25 cellular contexts compared by ENCODE assay signal in the genomic region with DNA sequence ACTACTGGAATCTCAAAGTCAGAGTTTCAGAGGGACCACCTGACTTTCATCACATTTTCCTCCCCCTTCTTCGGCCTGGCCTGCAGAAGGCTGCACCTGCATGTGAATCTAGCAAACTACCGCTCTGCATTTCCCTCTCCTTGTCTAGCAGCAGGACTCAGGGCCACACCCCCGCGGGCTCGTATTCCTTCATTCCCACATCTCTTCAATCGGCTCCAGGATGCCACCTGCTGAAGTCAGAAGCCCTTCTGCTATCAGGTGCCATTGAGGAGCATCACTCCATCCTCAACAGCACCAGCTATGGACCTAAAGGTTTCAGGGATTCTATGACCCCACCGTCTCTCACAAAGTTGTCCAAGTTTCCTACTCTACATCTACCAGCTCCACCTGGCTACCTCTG.
"Had no signal": no experiment of that assay in that cellular context is flagged by ENCODE, and none has a peak within 500 bp of the region (broad histone marks: within the 10 kb centered on the region; RNA-seq: fewer than 3 reads in every experiment).

No MANE protein-coding gene starts in this region.

- H3K4me3 Mint-ChIP-seq: activated B cell treated with CpG ODN at 0.5 μM for 24 hours; activated CD8-positive, alpha-beta T cell treated with anti-CD3 and anti-CD28 coated beads for 36 hours; activated naive CD4-positive, alpha-beta T cell treated with anti-CD3 and anti-CD28 coated beads, Interleukin-2, amount 50 U/mL, for 24 hours; activated T-cell treated with anti-CD3 and anti-CD28 coated beads, Interleukin-2, amount 50 U/mL, for 4 hours; activated T-helper 17 cell treated with anti-CD3 and anti-CD28 coated beads, Interleukin-2, amount 50 U/mL, for 72 hours; central memory CD8-positive, alpha-beta T cell; memory B cell; natural killer cell treated with Interleukin-12 subunit alpha and Interleukin-12 subunit beta and Interleukin-15 and Interleukin-18, amount 100 ng/mL, for 72 hours had no signal

- H3K27ac ChIP-seq: epithelial cell of prostate, esophagus squamous epithelium, heart right ventricle, ovary, prostate gland, sigmoid colon, transverse colon had no signal

- H3K36me3 Mint-ChIP-seq: natural killer cell treated with Interleukin-12 subunit alpha and Interleukin-12 subunit beta and Interleukin-15 and Interleukin-18, amount 100 ng/mL, for 72 hours had no signal

- H3K27me3 ChIP-seq: esophagus squamous epithelium, heart right ventricle, ovary, sigmoid colon, transverse colon had no signal

- H3K9me3 ChIP-seq: esophagus squamous epithelium, heart right ventricle, ovary, prostate gland, sigmoid colon, transverse colon had no signal

- H3K27ac Mint-ChIP-seq: activated B cell treated with CpG ODN at 0.5 μM for 24 hours; activated CD8-positive, alpha-beta T cell treated with anti-CD3 and anti-CD28 coated beads for 36 hours; activated naive CD4-positive, alpha-beta T cell treated with anti-CD3 and anti-CD28 coated beads, Interleukin-2, amount 50 U/mL, for 24 hours; activated T-helper 17 cell treated with anti-CD3 and anti-CD28 coated beads, Interleukin-2, amount 50 U/mL, for 72 hours; memory B cell had no signal

- H3K27me3 Mint-ChIP-seq: activated B cell treated with CpG ODN at 0.5 μM for 24 hours; activated CD8-positive, alpha-beta T cell treated with anti-CD3 and anti-CD28 coated beads for 36 hours; activated naive CD4-positive, alpha-beta T cell treated with anti-CD3 and anti-CD28 coated beads, Interleukin-2, amount 50 U/mL, for 24 hours; activated T-helper 17 cell treated with anti-CD3 and anti-CD28 coated beads, Interleukin-2, amount 50 U/mL, for 72 hours; central memory CD8-positive, alpha-beta T cell; memory B cell; natural killer cell treated with Interleukin-12 subunit alpha and Interleukin-12 subunit beta and Interleukin-15 and Interleukin-18, amount 100 ng/mL, for 72 hours had no signal

- H3K4me1 Mint-ChIP-seq: activated B cell treated with CpG ODN at 0.5 μM for 24 hours had no signal

- H3K4me2 ChIP-seq: smooth muscle cell had no signal

- H3K4me3 ChIP-seq: esophagus squamous epithelium, heart right ventricle, ovary, prostate gland, sigmoid colon, smooth muscle cell, transverse colon had no signal

- DNase-seq: activated B cell treated with CpG ODN at 0.5 μM for 24 hours; activated CD4-positive, alpha-beta T cell treated with anti-CD3 and anti-CD28 coated beads, Interleukin-2, amount 50 U/mL, for 1 hour; activated CD8-positive, alpha-beta T cell treated with anti-CD3 and anti-CD28 coated beads for 36 hours; activated gamma-delta T cell treated with Interleukin-2 at 50 U/mL for 16 hours; activated T-cell treated with anti-CD3 and anti-CD28 coated beads, Interleukin-2, amount 50 U/mL, for 4 hours; dermis blood vessel endothelial cell; effector CD4-positive, alpha-beta T cell; esophagus squamous epithelium; foreskin melanocyte; heart right ventricle; left cardiac atrium; ovary; sigmoid colon; stimulated activated CD4-positive, alpha-beta T cell treated with anti-CD3 and anti-CD28 coated beads, Interleukin-15, amount 100 ng/mL, for 24 hours; stimulated activated naive CD4-positive, alpha-beta T cell treated with Interleukin-2 at 50 U/mL for 16 hours; T-helper 2 cell; transverse colon had no signal

- H3K36me3 ChIP-seq: ovary, prostate gland, transverse colon had no signal

- H3K9me3 Mint-ChIP-seq: activated B cell treated with CpG ODN at 0.5 μM for 24 hours; activated CD8-positive, alpha-beta T cell treated with anti-CD3 and anti-CD28 coated beads for 36 hours; activated naive CD4-positive, alpha-beta T cell treated with anti-CD3 and anti-CD28 coated beads, Interleukin-2, amount 50 U/mL, for 24 hours; activated T-cell treated with anti-CD3 and anti-CD28 coated beads, Interleukin-2, amount 50 U/mL, for 4 hours; activated T-helper 17 cell treated with anti-CD3 and anti-CD28 coated beads, Interleukin-2, amount 50 U/mL, for 72 hours; central memory CD8-positive, alpha-beta T cell; memory B cell; natural killer cell treated with Interleukin-12 subunit alpha and Interleukin-12 subunit beta and Interleukin-15 and Interleukin-18, amount 100 ng/mL, for 72 hours had no signal

- H3K4me1 ChIP-seq: esophagus squamous epithelium, prostate gland had no signal

- ATAC-seq: activated CD8-positive, alpha-beta T cell treated with anti-CD3 and anti-CD28 coated beads for 36 hours; activated T-cell treated with anti-CD3 and anti-CD28 coated beads, Interleukin-2, amount 50 U/mL, for 4 hours; activated T-helper 17 cell treated with anti-CD3 and anti-CD28 coated beads, Interleukin-2, amount 50 U/mL, for 72 hours; heart right ventricle; left cardiac atrium; natural killer cell treated with Interleukin-12 subunit alpha and Interleukin-12 subunit beta and Interleukin-15 and Interleukin-18, amount 100 ng/mL, for 72 hours had no signal
